In the genomic region with DNA sequence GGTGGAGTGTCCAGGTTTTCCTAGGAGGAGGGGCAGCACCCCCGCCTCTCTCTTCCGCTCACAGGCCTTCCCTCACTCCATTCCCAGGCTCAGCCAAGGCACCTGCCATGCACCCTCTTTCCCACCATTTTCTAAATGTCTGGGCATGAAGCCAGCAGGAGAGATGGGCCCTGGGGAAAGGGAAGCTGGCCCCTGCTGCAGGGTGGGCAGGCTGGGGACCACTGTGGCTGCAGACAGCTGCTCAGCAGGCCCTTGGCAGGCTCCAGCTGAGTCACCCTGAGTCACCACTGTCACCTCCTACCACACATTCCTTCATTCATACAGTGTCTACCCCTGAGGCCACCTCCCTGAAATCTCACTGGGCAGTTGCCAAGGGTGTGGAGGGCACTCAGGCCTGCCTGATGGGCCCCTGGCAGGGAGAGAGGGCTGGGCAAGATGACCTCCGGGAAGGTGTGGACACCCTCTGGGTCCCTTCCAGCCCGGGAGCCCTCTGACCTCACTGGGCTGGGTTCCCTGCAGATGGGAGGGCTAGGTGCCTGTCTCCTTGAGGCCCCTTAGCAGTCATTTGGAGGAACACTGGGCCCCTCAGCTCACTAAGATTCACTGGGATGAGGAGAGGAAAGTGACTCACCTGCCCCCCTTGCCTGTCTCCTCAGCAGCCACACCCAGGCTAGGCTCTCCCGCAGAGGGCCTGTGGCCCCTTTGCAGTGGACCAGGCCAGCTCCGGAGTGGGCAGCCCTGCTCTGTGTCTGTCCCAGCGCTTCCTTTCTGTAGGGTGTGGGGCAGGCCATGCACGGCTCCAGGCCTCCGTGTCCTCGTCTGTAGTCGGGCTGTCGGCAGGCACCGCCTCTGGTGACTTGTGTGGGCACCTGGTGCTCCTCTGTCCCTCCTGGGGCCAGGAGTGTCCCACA, we compare ENCODE assay signal across 8 cellular contexts. TPM values are rescaled to one million over a fixed set of nuclear protein-coding genes. Genes with fewer than 3 reads are reported as not detected.
DNase-seq lines count a peak whose midpoint lies in the region; ATAC-seq and TF ChIP-seq lines count a peak whose summit lies in the region.

No MANE protein-coding gene starts in this region.

- H3K79me2 ChIP-seq in osteoblast (ENCODE audit: insufficient read depth, low read length), result peaks cover 39% of the 10 kb centered on the region

- no peak for TF ChIP-seq CTCF in osteoblast (IDR thresholded peaks at IDR 0.05; ENCODE audit: extremely low read depth, low read depth, low read length)

- in situ Hi-C loops in T47D (cut with HindIII; ENCODE audit: low pct_unique_long_range_greater_than_20kb, low sequenced_read_pairs), result no loop called here

- no peaks in the 10 kb centered on the region for H4K20me1 ChIP-seq in osteoblast (ENCODE audit: insufficient read depth, low read length)

- peak; percentile 90 for DNase-seq in GM03348 (ENCODE audit: low spot score)
- peak; percentile 98 for DNase-seq in MG63
- DNase-seq in T47D (ENCODE audit: low read depth in 1 of 2, low spot score in 1 of 2), result peak; percentile 85 to 90
- peak; percentile 99 for DNase-seq in osteoblast (ENCODE audit: insufficient read length, low spot score, missing footprints)
- no peak for DNase-seq in mesenteric fat pad (ENCODE audit: low spot score)
- no peak for DNase-seq in DMS153 (lab: John Stamatoyannopoulos, UW)
- DNase-seq in activated CD4-positive, CD25-positive, alpha-beta regulatory T cell treated with anti-CD3 and anti-CD28 coated beads, Interleukin-2, amount 50 U/mL, for 72 hours, result no peak

- peak overlapping the region; percentile 96 for H3K27ac ChIP-seq in osteoblast (ENCODE audit: low read depth, low read length)

- no peak for ATAC-seq in HG03439 (IDR thresholded peaks at IDR 0.05; ENCODE audit: unreplicated experiment)

- H3K27me3 ChIP-seq in MG63 (no peaks in the 10 kb centered on the region), osteoblast (ENCODE audit: insufficient read depth, low read length) (no peaks in the 10 kb centered on the region)

- H2AFZ ChIP-seq in osteoblast (ENCODE audit: low read length), result peak overlapping the region; percentile 39

- H3K9me3 ChIP-seq in MG63 (0 out of 2 replicates have a peak, but pooled peaks cover 2% of the 10 kb centered on the region), osteoblast (ENCODE audit: low read depth, low read length) (no peaks in the 10 kb centered on the region)

- peaks cover 60% of the 10 kb centered on the region for H3K4me1 ChIP-seq in osteoblast (ENCODE audit: insufficient read depth, low read length)

- H3K36me3 ChIP-seq in MG63 (no peaks in the 10 kb centered on the region; the same call in 1 of the 2 replicates), osteoblast (ENCODE audit: insufficient read depth, low read length) (peaks cover 2% of the 10 kb centered on the region)

- no peak overlapping the region for H3K4me2 ChIP-seq in osteoblast (ENCODE audit: insufficient read depth, low read length)

- H3K4me3 ChIP-seq in MG63, result no peak overlapping the region
- H3K4me3 ChIP-seq in osteoblast (ENCODE audit: insufficient read depth, low read length), result no peak overlapping the region

RNA-seq across cellular contexts. Expression of gene MYEOV, which starts 7.8 kb away (rescaled TPM):
- total RNA-seq in MG63 (2014; rRNA removed; shearing (Covaris generic); ENCODE audit: low replicate concordance), result 1.2 and 1.3 TPM in 2 replicates
- total RNA-seq in osteoblast, result 0.88 and 1.4 TPM in 2 replicates
- 31.4 TPM for total RNA-seq in mesenteric fat pad

Comparison
In these comparisons a context has a peak if more than half of its experiments do, and no peak if none do; other contexts are left out.
1. DNase-seq: peak in GM03348 (single experiment), MG63 (single experiment), T47D (2 of 2) and osteoblast (single experiment); none in mesenteric fat pad (single experiment), DMS153 (single experiment) and activated CD4-positive, CD25-positive, alpha-beta regulatory T cell treated with anti-CD3 and anti-CD28 coated beads, Interleukin-2, amount 50 U/mL, for 72 hours (single experiment).
2. RNA of gene MYEOV, which starts 7.8 kb away (total RNA-seq): 31.4 TPM in mesenteric fat pad (single experiment); 0.88 to 1.4 TPM in osteoblast and 1.2 to 1.3 TPM in MG63; every median in the first group is over 10 times any median in the second.